Comparison of ENCODE assay signal across 9 cellular contexts in genomic region chr6:132391391-132392291, GRCh38. TPM values are rescaled to one million over a fixed set of nuclear protein-coding genes. Genes with fewer than 3 reads are reported as not detected.
DNase-seq lines count a peak whose midpoint lies in the region; ATAC-seq and TF ChIP-seq lines count a peak whose summit lies in the region.
"Had no signal": no experiment of that assay in that cellular context is flagged by ENCODE, and none has a peak within 500 bp of the region (broad histone marks: within the 10 kb centered on the region; RNA-seq: fewer than 3 reads in every experiment).

No MANE protein-coding gene starts in this region.

- CTCF ChIA-PET in CD4-positive, alpha-beta T cell (lab: Charles Lee), result interaction anchor here (1.2 kb wide), 1 partner anchor 10 kb away, joined by 3 read pairs; no protein-coding TSS in a partner anchor

- peaks cover 12% of the 10 kb centered on the region for H3K4me1 Mint-ChIP-seq in nephron progenitor cell
- H3K4me1 Mint-ChIP-seq in CD4-positive, alpha-beta T cell (ENCODE audit: low read depth), result no peaks in the 10 kb centered on the region

- H3K9me3 Mint-ChIP-seq in nephron progenitor cell, result peaks cover 42% of the 10 kb centered on the region
- peaks cover 18% of the 10 kb centered on the region for H3K9me3 Mint-ChIP-seq in CD4-positive, alpha-beta T cell

- H3K27me3 Mint-ChIP-seq in nephron progenitor cell (ENCODE audit: low read depth, poor library complexity), result peaks cover 4% of the 10 kb centered on the region
- H3K27me3 Mint-ChIP-seq in CD4-positive, alpha-beta T cell, result peaks cover 28% of the 10 kb centered on the region

- ATAC-seq in GM18870 (IDR thresholded peaks at IDR 0.05; ENCODE audit: unreplicated experiment), result no peak
- no peak for ATAC-seq in CD4-positive, alpha-beta T cell (ENCODE audit: poor library complexity)

- no peak overlapping the region for H3K4me3 Mint-ChIP-seq in nephron progenitor cell
- H3K4me3 Mint-ChIP-seq in CD4-positive, alpha-beta T cell, result no peak overlapping the region

- peak overlapping the region; percentile 88 for H3K27ac Mint-ChIP-seq in nephron progenitor cell
- H3K27ac Mint-ChIP-seq in CD4-positive, alpha-beta T cell, result no peak overlapping the region

- peaks cover 32% of the 10 kb centered on the region for H3K36me3 Mint-ChIP-seq in nephron progenitor cell (ENCODE audit: low read depth)
- no peaks in the 10 kb centered on the region for H3K36me3 Mint-ChIP-seq in CD4-positive, alpha-beta T cell (ENCODE audit: low read depth)

- peak; percentile 70 for DNase-seq in AG09309 (ENCODE audit: low read depth)
- peak; percentile 92 for DNase-seq in RPMI7951 (ENCODE audit: low read depth)
- peak; percentile 77 for DNase-seq in fibroblast of peridontal ligament (ENCODE audit: extremely low read depth)
- DNase-seq in nephron progenitor cell, result no peak
- no peak for DNase-seq in T-helper 1 cell
- no peak for DNase-seq in SIG-M5 treated with dmso at 0.1 percent for 504 hours (lab: John Stamatoyannopoulos, UW; ENCODE audit: unreplicated experiment)
- no peak for DNase-seq in CD4-positive, alpha-beta T cell

- no peak overlapping the region for H3K27ac ChIP-seq in CD4-positive, alpha-beta T cell (ENCODE audit: low read depth, low read length)
- H3K27ac ChIP-seq: thoracic aorta had no signal

- TF ChIP-seq CTCF in AG09309 (IDR thresholded peaks at IDR 0.05; ENCODE audit: control insufficient read depth, insufficient read depth, low read depth, low read length, missing control alignments), result no peak
- TF ChIP-seq CTCF in nephron progenitor cell (IDR thresholded peaks at IDR 0.05), result no peak
- no peak for TF ChIP-seq CTCF in CD4-positive, alpha-beta T cell (IDR thresholded peaks at IDR 0.05)

- H3K9me3 ChIP-seq in CD4-positive, alpha-beta T cell (ENCODE audit: control insufficient read depth, low read length), result peaks cover 4% of the 10 kb centered on the region

- POLR2A ChIA-PET in CD4-positive, alpha-beta T cell (lab: Charles Lee), result no interaction called here

- no peaks in the 10 kb centered on the region for H3K27me3 ChIP-seq in CD4-positive, alpha-beta T cell (ENCODE audit: control insufficient read depth, insufficient read depth, low read length)

- intact Hi-C loops in CD4-positive, alpha-beta T cell (cut with DNase I, micrococcal nuclease), result no loop called here

- H3K4me3 ChIP-seq in AG09309 (ENCODE audit: control insufficient read depth, low read depth, low read length), result peak overlapping the region; percentile 24
- H3K4me3 ChIP-seq: thoracic aorta had no signal

RNA-seq across cellular contexts. Expression of gene MOXD1, which starts 9.6 kb away (rescaled TPM):
- total RNA-seq in RPMI7951 (2014; rRNA removed; shearing (Covaris generic)), result 96.5 and 109 TPM in 2 replicates
- total RNA-seq in CD4-positive, alpha-beta T cell, result not detected

Comparison
In these comparisons a context has a peak if more than half of its experiments do, and no peak if none do; other contexts are left out.
1. DNase-seq: peak in AG09309 (single experiment), RPMI7951 (single experiment) and fibroblast of peridontal ligament (single experiment); none in nephron progenitor cell (single experiment), T-helper 1 cell (0 of 5), SIG-M5 treated with dmso at 0.1 percent for 504 hours (single experiment) and CD4-positive, alpha-beta T cell (0 of 10).
2. RNA of gene MOXD1, which starts 9.6 kb away (total RNA-seq): 96.5 to 109 TPM in RPMI7951; not detected in CD4-positive, alpha-beta T cell; every median in the first group is over 10 times any median in the second.